ENCODE assay signal across 25 cellular contexts in the genomic region with DNA sequence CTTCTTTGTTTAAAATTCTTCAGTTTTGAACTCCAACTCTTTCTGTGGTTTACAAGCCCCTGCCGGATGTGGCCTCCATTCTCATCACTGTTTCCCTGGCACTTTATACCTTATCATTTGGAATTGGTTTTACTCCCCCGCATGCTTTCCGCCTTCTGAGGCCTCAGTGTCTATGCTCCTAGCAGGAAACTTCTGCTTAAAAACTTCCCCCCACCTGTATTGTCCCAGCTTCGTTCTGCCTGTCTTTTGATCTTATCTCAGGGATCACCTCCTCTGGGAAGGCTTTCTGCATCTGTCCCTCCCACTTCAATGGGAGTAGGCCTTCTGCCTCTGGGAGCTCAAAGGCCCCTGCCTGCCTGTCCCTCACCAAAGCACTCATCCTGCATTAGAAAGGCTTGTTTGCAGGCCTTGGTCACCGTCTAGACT. TPM values are rescaled to one million over a fixed set of nuclear protein-coding genes. Genes with fewer than 3 reads are reported as not detected.
"Had no signal": no experiment of that assay in that cellular context is flagged by ENCODE, and none has a peak within 500 bp of the region (broad histone marks: within the 10 kb centered on the region; RNA-seq: fewer than 3 reads in every experiment).

No MANE protein-coding gene starts in this region.

- H3K4me1 ChIP-seq: body of pancreas, left lung, prostate gland had no signal

- H3K9me3 Mint-ChIP-seq: activated naive CD8-positive, alpha-beta T cell treated with anti-CD3 and anti-CD28 coated beads, Interleukin-2, amount 10 ng/mL, durations not matched to agents 7 days and 5 days; effector memory CD8-positive, alpha-beta T cell; stimulated activated naive CD8-positive, alpha-beta T cell treated with anti-CD3 and anti-CD28 coated beads, Interleukin-15, amount 100 ng/mL, for 72 hours; T-helper 1 cell treated with Interleukin-12 subunit alpha and Interleukin-12 subunit beta and Interleukin-4 antibody, amounts not matched to agents 30 μg/mL and 1 μg/mL, for 36 hours had no signal

- H3K36me3 ChIP-seq: heart left ventricle, left lung, prostate gland, suprapubic skin had no signal

- H3K27ac Mint-ChIP-seq: activated CD4-positive, alpha-beta T cell treated with anti-CD3 and anti-CD28 coated beads for 36 hours; activated naive CD8-positive, alpha-beta T cell treated with anti-CD3 and anti-CD28 coated beads, Interleukin-2, amount 10 ng/mL, durations not matched to agents 7 days and 5 days; effector memory CD8-positive, alpha-beta T cell; stimulated activated naive CD8-positive, alpha-beta T cell treated with anti-CD3 and anti-CD28 coated beads, Interleukin-15, amount 100 ng/mL, for 72 hours; T-helper 1 cell treated with Interleukin-12 subunit alpha and Interleukin-12 subunit beta and Interleukin-4 antibody, amounts not matched to agents 30 μg/mL and 1 μg/mL, for 36 hours; WTC11 had no signal

- H3K27ac ChIP-seq: body of pancreas, epithelial cell of prostate, heart left ventricle, left lung, prostate gland, suprapubic skin had no signal

- H3K9me3 ChIP-seq: body of pancreas, heart left ventricle, left lung, prostate gland, suprapubic skin had no signal

- H3K4me3 Mint-ChIP-seq: activated CD4-positive, alpha-beta T cell treated with anti-CD3 and anti-CD28 coated beads for 36 hours; activated naive CD8-positive, alpha-beta T cell treated with anti-CD3 and anti-CD28 coated beads, Interleukin-2, amount 10 ng/mL, durations not matched to agents 7 days and 5 days; effector memory CD8-positive, alpha-beta T cell; stimulated activated naive CD8-positive, alpha-beta T cell treated with anti-CD3 and anti-CD28 coated beads, Interleukin-15, amount 100 ng/mL, for 72 hours; T-helper 1 cell treated with Interleukin-12 subunit alpha and Interleukin-12 subunit beta and Interleukin-4 antibody, amounts not matched to agents 30 μg/mL and 1 μg/mL, for 36 hours; WTC11 had no signal

- H3K27me3 ChIP-seq: body of pancreas, heart left ventricle had no signal

- H3K4me3 ChIP-seq: body of pancreas, heart left ventricle, left lung, prostate gland, suprapubic skin had no signal

- DNase-seq: activated CD4-positive, alpha-beta T cell treated with anti-CD3 and anti-CD28 coated beads for 36 hours; activated CD4-positive, alpha-beta T cell treated with anti-CD3 and anti-CD28 coated beads, Interleukin-2, amount 50 U/mL, for 48 hours; activated naive CD8-positive, alpha-beta T cell treated with anti-CD3 and anti-CD28 coated beads, Interleukin-2, amount 10 ng/mL, durations not matched to agents 7 days and 5 days; body of pancreas; effector memory CD8-positive, alpha-beta T cell; foreskin melanocyte; heart left ventricle; kidney; left lung; occipital lobe; right cardiac atrium; stimulated activated CD4-positive, alpha-beta T cell treated with anti-CD3 and anti-CD28 coated beads, Interleukin-2, amount 100 ng/mL, for 48 hours; stimulated activated naive CD8-positive, alpha-beta T cell treated with anti-CD3 and anti-CD28 coated beads, Interleukin-15, amount 100 ng/mL, for 72 hours; trophoblast cell had no signal

- H3K4me1 Mint-ChIP-seq: activated CD4-positive, alpha-beta T cell treated with anti-CD3 and anti-CD28 coated beads for 36 hours had no signal

- ATAC-seq: activated CD4-positive, alpha-beta T cell treated with anti-CD3 and anti-CD28 coated beads for 36 hours; body of pancreas; effector memory CD8-positive, alpha-beta T cell; heart left ventricle; right cardiac atrium; stimulated activated naive CD8-positive, alpha-beta T cell treated with anti-CD3 and anti-CD28 coated beads, Interleukin-15, amount 100 ng/mL, for 72 hours; WTC11 had no signal

- H3K36me3 Mint-ChIP-seq: activated naive CD8-positive, alpha-beta T cell treated with anti-CD3 and anti-CD28 coated beads, Interleukin-2, amount 10 ng/mL, durations not matched to agents 7 days and 5 days; WTC11 had no signal

RNA-seq across cellular contexts. Expression of gene ANGPT4, which starts 3.4 kb away (rescaled TPM):
- total RNA-seq: activated CD4-positive, alpha-beta T cell treated with anti-CD3 and anti-CD28 coated beads for 36 hours; activated naive CD8-positive, alpha-beta T cell treated with anti-CD3 and anti-CD28 coated beads, Interleukin-2, amount 10 ng/mL, durations not matched to agents 7 days and 5 days; cardiac septum; dermis microvascular lymphatic vessel endothelial cell; lung microvascular endothelial cell; mononuclear cell; occipital lobe had no signal
- polyA plus RNA-seq: fibroblast of lung, neural cell had no signal
